ENCODE assay signal across 1 cellular context in genomic region chr6:42118162-42119001, GRCh38.
TF ChIP-seq lines count a peak whose summit lies in the region.

No MANE protein-coding gene starts in this region.

TF ChIP-seq in HEK293, 187 proteins besides CTCF, POLR2A, EP300 and RAD21 (continued from another document):
- TF ChIP-seq ZNF518A (tag by site-specific recombination; conservative IDR thresholded peaks at IDR 0.05; ENCODE audit: low read depth) (no peak), ZNF10 (tag by site-specific recombination; IDR thresholded peaks at IDR 0.05) (peak; percentile 84), BCL6B (tag by site-specific recombination; IDR thresholded peaks at IDR 0.05) (no peak), ZIC2 (tag by site-specific recombination; IDR thresholded peaks at IDR 0.05) (peak; percentile 92), ZNF37A (tag by site-specific recombination; IDR thresholded peaks at IDR 0.05) (no peak), ZNF449 (tag by site-specific recombination; IDR thresholded peaks at IDR 0.05) (peak; percentile 43; the same call in 1 of the 2 replicates), KLF1 (tag by site-specific recombination; IDR thresholded peaks at IDR 0.05) (peak; percentile 27; the same call in 1 of the 2 replicates), ZNF561 (tag by site-specific recombination; IDR thresholded peaks at IDR 0.05; ENCODE audit: borderline replicate concordance) (no peak), ZNF248 (tag by site-specific recombination; IDR thresholded peaks at IDR 0.05) (no peak)
